Comparison of ENCODE assay signal across 8 cellular contexts in genomic region chr1:22142315-22143064, GRCh38. TPM values are rescaled to one million over a fixed set of nuclear protein-coding genes. Genes with fewer than 3 reads are reported as not detected.
DNase-seq lines count a peak whose midpoint lies in the region; ATAC-seq and TF ChIP-seq lines count a peak whose summit lies in the region.

No MANE protein-coding gene starts in this region.

- H3K27me3 Mint-ChIP-seq in activated naive CD8-positive, alpha-beta T cell treated with anti-CD3 and anti-CD28 coated beads for 36 hours: peaks cover 57% of the 10 kb centered on the region

- H4K20me1 ChIP-seq in BLaER1 treated with 17β-estradiol and CSF1 and Interleukin-3, amounts not matched to agents 10 nM and 100 nM: peaks cover 4 to 69% (median 41%) of the 10 kb centered on the region in 11 experiments; a peak in 21 of 22 replicates
- H4K20me1 ChIP-seq in smooth muscle cell (ENCODE audit: low read depth): peaks cover 73% of the 10 kb centered on the region

- WGBS in smooth muscle cell (ENCODE audit: low lambda C conversion rate): under 1% methylated on average over 39 of the region's 102 CpGs

- no peaks in the 10 kb centered on the region for H3K36me3 Mint-ChIP-seq in activated naive CD8-positive, alpha-beta T cell treated with anti-CD3 and anti-CD28 coated beads for 36 hours

- peak overlapping the region in 3 of 11 experiments; percentile 25 to 45 (median 29); a peak in 5 of 22 replicates for H3K9ac ChIP-seq in BLaER1 treated with 17β-estradiol and CSF1 and Interleukin-3, amounts not matched to agents 10 nM and 100 nM
- H3K9ac ChIP-seq in iPS-15b (ENCODE audit: low read depth, low read length) (peak overlapping the region; percentile 26), smooth muscle cell (ENCODE audit: low read depth) (no peak overlapping the region)

- H2AFZ ChIP-seq in smooth muscle cell (ENCODE audit: low read depth): no peak overlapping the region

- H3K27ac ChIP-seq in BLaER1 treated with 17β-estradiol and CSF1 and Interleukin-3, amounts not matched to agents 10 nM and 100 nM: no peak overlapping the region
- H3K27ac ChIP-seq in smooth muscle cell (ENCODE audit: low read depth): no peak overlapping the region

- H3K4me1 ChIP-seq in BLaER1 treated with 17β-estradiol and CSF1 and Interleukin-3, amounts not matched to agents 10 nM and 100 nM: peaks cover 7 to 37% (median 25%) of the 10 kb centered on the region in 10 experiments; a peak in 18 of 20 replicates
- peaks cover 6% of the 10 kb centered on the region for H3K4me1 ChIP-seq in iPS-15b (ENCODE audit: control insufficient read depth, insufficient read depth, low read length)
- peaks cover 4% of the 10 kb centered on the region for H3K4me1 ChIP-seq in smooth muscle cell (ENCODE audit: low read depth)

- no peak overlapping the region for H3K27ac Mint-ChIP-seq in activated naive CD8-positive, alpha-beta T cell treated with anti-CD3 and anti-CD28 coated beads for 36 hours

- no peaks in the 10 kb centered on the region for H3K9me3 Mint-ChIP-seq in activated naive CD8-positive, alpha-beta T cell treated with anti-CD3 and anti-CD28 coated beads for 36 hours

- peaks cover 6% of the 10 kb centered on the region for H3K4me1 Mint-ChIP-seq in activated naive CD8-positive, alpha-beta T cell treated with anti-CD3 and anti-CD28 coated beads for 36 hours

- peaks cover 56 to 80% (median 69%) of the 10 kb centered on the region in 11 experiments for H3K27me3 ChIP-seq in BLaER1 treated with 17β-estradiol and CSF1 and Interleukin-3, amounts not matched to agents 10 nM and 100 nM
- peaks cover 26% of the 10 kb centered on the region for H3K27me3 ChIP-seq in iPS-15b (ENCODE audit: control insufficient read depth, insufficient read depth, low read length)
- H3K27me3 ChIP-seq in smooth muscle cell (ENCODE audit: low read depth): peaks cover 72% of the 10 kb centered on the region

- peak overlapping the region; percentile 47 to 68 (median 56) for H3K4me3 ChIP-seq in BLaER1 treated with 17β-estradiol and CSF1 and Interleukin-3, amounts not matched to agents 10 nM and 100 nM
- H3K4me3 ChIP-seq in HFF-Myc (replicated peaks; ENCODE audit: low read depth, low read length) (0 out of 2 replicates have a peak overlapping the region, but pooled peaks have one; percentile 5), iPS-15b (ENCODE audit: low read depth, low read length) (peak overlapping the region; percentile 52), smooth muscle cell (peak overlapping the region; percentile 45)

- no peak for ATAC-seq in GM18517 (IDR thresholded peaks at IDR 0.05; ENCODE audit: unreplicated experiment)
- ATAC-seq in GM21423 (IDR thresholded peaks at IDR 0.05; ENCODE audit: unreplicated experiment): no peak

- no peak for DNase-seq in HFF-Myc (ENCODE audit: extremely low read depth, low read depth)
- peak; percentile 19 for DNase-seq in activated naive CD8-positive, alpha-beta T cell treated with anti-CD3 and anti-CD28 coated beads for 36 hours
- DNase-seq in smooth muscle cell (lab: John Stamatoyannopoulos, UW; ENCODE audit: unreplicated experiment): no peak
- DNase-seq in NCI-H187 (lab: John Stamatoyannopoulos, UW): no peak

- no peaks in the 10 kb centered on the region for H3K79me2 ChIP-seq in smooth muscle cell (ENCODE audit: low read depth)

- H3K4me3 Mint-ChIP-seq in activated naive CD8-positive, alpha-beta T cell treated with anti-CD3 and anti-CD28 coated beads for 36 hours: no peak overlapping the region

- H3F3A ChIP-seq in smooth muscle cell (ENCODE audit: low read depth): no peaks in the 10 kb centered on the region

- peak overlapping the region; percentile 82 to 99 (median 92) for H3K4me2 ChIP-seq in BLaER1 treated with 17β-estradiol and CSF1 and Interleukin-3, amounts not matched to agents 10 nM and 100 nM
- peak overlapping the region; percentile 86 for H3K4me2 ChIP-seq in smooth muscle cell

- H3K36me3 ChIP-seq in BLaER1 treated with 17β-estradiol and CSF1 and Interleukin-3, amounts not matched to agents 10 nM and 100 nM: no peaks in the 10 kb centered on the region
- H3K36me3 ChIP-seq in iPS-15b (ENCODE audit: control insufficient read depth, insufficient read depth, low read length): no peaks in the 10 kb centered on the region
- H3K36me3 ChIP-seq in smooth muscle cell (ENCODE audit: low read depth): no peaks in the 10 kb centered on the region

- H3K9me3 ChIP-seq in BLaER1 treated with 17β-estradiol and CSF1 and Interleukin-3, amounts not matched to agents 10 nM and 100 nM (replicated peaks in 1 of 11): no peaks in the 10 kb centered on the region
- H3K9me3 ChIP-seq in iPS-15b (ENCODE audit: control insufficient read depth, insufficient read depth, low read length) (no peaks in the 10 kb centered on the region), smooth muscle cell (replicated peaks; ENCODE audit: low read depth) (no peaks in the 10 kb centered on the region)

- no peak for TF ChIP-seq CTCF in HFF-Myc (IDR thresholded peaks at IDR 0.05; ENCODE audit: low read depth, low read length, missing control alignments)
- no peak for TF ChIP-seq CTCF in smooth muscle cell (IDR thresholded peaks at IDR 0.05; ENCODE audit: borderline replicate concordance, insufficient read depth, poor library complexity, severe bottlenecking)

RNA-seq across cellular contexts. Expression of gene WNT4, which starts 0.4 kb away (rescaled TPM):
- not detected for total RNA-seq in activated naive CD8-positive, alpha-beta T cell treated with anti-CD3 and anti-CD28 coated beads for 36 hours
- total RNA-seq in smooth muscle cell: 0.18 and 0.49 TPM in 2 replicates
- 0.55 and 2.1 TPM in 2 replicates for polyA plus RNA-seq in smooth muscle cell

Comparison
In these comparisons a context has a peak if more than half of its experiments do, and no peak if none do; other contexts are left out.
1. H3K4me3 ChIP-seq: peak in every context shown above with its lines; median percentile 56 in BLaER1 treated with 17β-estradiol and CSF1 and Interleukin-3, amounts not matched to agents 10 nM and 100 nM; 52 in iPS-15b; 45 in smooth muscle cell; 5 in HFF-Myc.